22 cellular contexts compared by ENCODE assay signal in the genomic region with DNA sequence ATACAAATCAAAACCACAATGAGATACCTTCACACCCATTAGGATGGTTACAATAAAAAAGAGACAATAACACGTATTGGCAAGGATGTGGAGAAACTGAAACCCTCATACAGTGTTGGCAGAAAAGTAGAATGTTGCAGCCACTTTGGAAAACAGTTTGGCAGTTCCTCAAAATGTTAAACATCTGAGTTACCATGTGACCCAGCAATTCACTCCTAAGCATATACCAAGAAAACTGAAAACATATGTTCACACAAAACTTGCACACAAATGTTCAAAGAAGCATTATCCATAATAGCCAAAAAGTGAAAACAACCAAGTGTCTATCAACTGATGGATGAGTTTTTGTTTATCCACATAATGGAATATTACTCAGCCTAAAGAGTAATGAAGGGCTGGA.
DNase-seq lines count a peak whose midpoint lies in the region; ATAC-seq, FAIRE-seq and TF ChIP-seq lines count a peak whose summit lies in the region.
"Had no signal": no experiment of that assay in that cellular context is flagged by ENCODE, and none has a peak within 500 bp of the region (broad histone marks: within the 10 kb centered on the region; RNA-seq: fewer than 3 reads in every experiment).

No MANE protein-coding gene starts in this region.

- H3K4me2 ChIP-seq in GM23248 (ENCODE audit: unreplicated experiment), result no peak overlapping the region
- H3K4me2 ChIP-seq: GM23338 had no signal

- FAIRE-seq in small intestine (lab: Jason Lieb, UNC), result no peak

- peak; percentile 13 for DNase-seq in GM23248
- DNase-seq in RPMI8226, result peak; percentile 34
- DNase-seq in fibroblast of mammary gland (ENCODE audit: low read depth), result peak; percentile 30
- DNase-seq in activated CD8-positive, alpha-beta memory T cell treated with anti-CD3 and anti-CD28 coated beads, Interleukin-2, amount 50 U/mL, for 4 hours, result no peak
- DNase-seq in small intestine, result no peak
- DNase-seq in NCI-H774 (lab: John Stamatoyannopoulos, UW), result no peak
- DNase-seq: Calu3; CD8-positive, alpha-beta memory T cell; DMS153; DND-41; H9; NCI-H1105; NCI-H1436 treated with DMSO at 0.1 percent for 48 hours; NCI-H1930; NCI-H2107; NCI-H526 treated with DMSO at 0.1 percent for 48 hours; SHP77 had no signal

- in situ Hi-C loops in GM23248 (cut with MboI), result no loop called here

- no peak for ATAC-seq in HG03025 (IDR thresholded peaks at IDR 0.05; ENCODE audit: low FRiP score, unreplicated experiment)
- ATAC-seq: GM23338 had no signal

- TF ChIP-seq CTCF in fibroblast of mammary gland (conservative IDR thresholded peaks at IDR 0.05; ENCODE audit: control insufficient read depth, insufficient read depth, low read depth, low read length), result no peak

- H3F3A ChIP-seq in GM23248 (ENCODE audit: insufficient read depth), result peaks cover 8% of the 10 kb centered on the region; the same call in 1 of the 2 replicates

- no peaks in the 10 kb centered on the region for H3K27me3 ChIP-seq in GM23248 (replicated peaks; ENCODE audit: insufficient read depth)
- H3K27me3 ChIP-seq in small intestine (ENCODE audit: control insufficient read depth in 2 of 2, insufficient read depth in 2 of 2, low read length in 2 of 2), result no peaks in the 10 kb centered on the region

- no peaks in the 10 kb centered on the region for H3K36me3 ChIP-seq in GM23248 (ENCODE audit: low read depth)
- H3K36me3 ChIP-seq in small intestine (ENCODE audit: control insufficient read depth in 2 of 2, insufficient read depth in 2 of 2, low read length in 2 of 2), result no peaks in the 10 kb centered on the region

- H3K4me3 ChIP-seq in GM23248, result no peak overlapping the region
- no peak overlapping the region for H3K4me3 ChIP-seq in fibroblast of mammary gland (ENCODE audit: control insufficient read depth, low read depth, low read length)
- no peak overlapping the region for H3K4me3 ChIP-seq in small intestine (ENCODE audit: low read depth in 1 of 2, low read length in 2 of 2)
- H3K4me3 ChIP-seq: GM23338 had no signal

- WGBS in GM23248 (ENCODE audit: low coverage in 1 of 2, low lambda C conversion rate in 2 of 2, missing lambda C conversion rate in 2 of 2), 2 experiments, result 8 to 20% methylated on average over 1 of the region's 1 CpG
- WGBS in small intestine, 3 donors, result 41 to 55% (median 48%) methylated on average over 1 of the region's 1 CpG

- H3K4me1 ChIP-seq in GM23248 (ENCODE audit: insufficient read depth), result peaks cover 29% of the 10 kb centered on the region
- no peaks in the 10 kb centered on the region for H3K4me1 ChIP-seq in small intestine (ENCODE audit: control insufficient read depth in 2 of 2, insufficient read depth in 1 of 2, low read depth in 1 of 2, low read length in 1 of 2)

- no peak overlapping the region for H3K9ac ChIP-seq in GM23248

- no peaks in the 10 kb centered on the region for H3K79me2 ChIP-seq in GM23248 (ENCODE audit: insufficient read depth)

- no peak overlapping the region for H2AFZ ChIP-seq in GM23248
- H2AFZ ChIP-seq: GM23338 had no signal

- no peaks in the 10 kb centered on the region for H3K9me3 ChIP-seq in GM23248 (ENCODE audit: low read depth)
- H3K9me3 ChIP-seq in small intestine (ENCODE audit: control insufficient read depth, low read depth), result no peaks in the 10 kb centered on the region

- no peaks in the 10 kb centered on the region for H4K20me1 ChIP-seq in GM23248 (ENCODE audit: insufficient read depth)

- no peaks in the 10 kb centered on the region for H3K9me2 ChIP-seq in GM23248 (ENCODE audit: insufficient read depth)

- H3K27ac ChIP-seq in GM23248 (no peak overlapping the region), small intestine (ENCODE audit: low read depth in 1 of 2, low read length in 1 of 2) (no peak overlapping the region)
- H3K27ac ChIP-seq: C4-2B, HL-60, RWPE1 had no signal

Comparison
In these comparisons a context has a peak if more than half of its experiments do, and no peak if none do; other contexts are left out.
1. DNase-seq: peak in GM23248 (single experiment), RPMI8226 (single experiment) and fibroblast of mammary gland (single experiment); none in activated CD8-positive, alpha-beta memory T cell treated with anti-CD3 and anti-CD28 coated beads, Interleukin-2, amount 50 U/mL, for 4 hours (single experiment), small intestine (single experiment) and NCI-H774 (single experiment).